ENCODE assay signal across 2 cellular contexts in the genomic region with DNA sequence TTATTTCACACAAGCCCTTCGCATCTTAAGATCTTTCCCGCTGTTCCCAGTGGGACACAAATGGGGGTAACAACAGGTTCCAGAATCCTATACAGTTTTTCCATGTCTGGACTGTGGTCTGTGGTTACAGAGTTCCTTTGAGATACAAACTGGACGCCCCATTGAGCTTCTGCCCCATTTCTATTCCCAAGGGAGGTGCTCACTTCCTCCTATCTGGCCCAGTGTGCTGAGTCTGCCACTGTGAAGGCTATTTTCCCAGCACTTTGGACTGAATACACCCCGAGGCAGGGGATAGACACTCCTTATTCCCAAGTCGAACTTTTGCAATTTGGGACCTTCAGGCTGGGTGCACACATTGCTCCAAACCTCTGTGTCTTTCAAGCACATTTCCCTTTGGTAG.
TF ChIP-seq lines count a peak whose summit lies in the region.

No MANE protein-coding gene starts in this region.

TF ChIP-seq in GM12878, 131 proteins besides CTCF, POLR2A, EP300 and RAD21 (continues in another document):
- TF ChIP-seq BACH1 (IDR thresholded peaks at IDR 0.05; ENCODE audit: borderline replicate concordance) = no peak
- no peak for TF ChIP-seq SUZ12 (IDR thresholded peaks at IDR 0.05; ENCODE audit: unreplicated experiment)
- TF ChIP-seq, protein P1, sequence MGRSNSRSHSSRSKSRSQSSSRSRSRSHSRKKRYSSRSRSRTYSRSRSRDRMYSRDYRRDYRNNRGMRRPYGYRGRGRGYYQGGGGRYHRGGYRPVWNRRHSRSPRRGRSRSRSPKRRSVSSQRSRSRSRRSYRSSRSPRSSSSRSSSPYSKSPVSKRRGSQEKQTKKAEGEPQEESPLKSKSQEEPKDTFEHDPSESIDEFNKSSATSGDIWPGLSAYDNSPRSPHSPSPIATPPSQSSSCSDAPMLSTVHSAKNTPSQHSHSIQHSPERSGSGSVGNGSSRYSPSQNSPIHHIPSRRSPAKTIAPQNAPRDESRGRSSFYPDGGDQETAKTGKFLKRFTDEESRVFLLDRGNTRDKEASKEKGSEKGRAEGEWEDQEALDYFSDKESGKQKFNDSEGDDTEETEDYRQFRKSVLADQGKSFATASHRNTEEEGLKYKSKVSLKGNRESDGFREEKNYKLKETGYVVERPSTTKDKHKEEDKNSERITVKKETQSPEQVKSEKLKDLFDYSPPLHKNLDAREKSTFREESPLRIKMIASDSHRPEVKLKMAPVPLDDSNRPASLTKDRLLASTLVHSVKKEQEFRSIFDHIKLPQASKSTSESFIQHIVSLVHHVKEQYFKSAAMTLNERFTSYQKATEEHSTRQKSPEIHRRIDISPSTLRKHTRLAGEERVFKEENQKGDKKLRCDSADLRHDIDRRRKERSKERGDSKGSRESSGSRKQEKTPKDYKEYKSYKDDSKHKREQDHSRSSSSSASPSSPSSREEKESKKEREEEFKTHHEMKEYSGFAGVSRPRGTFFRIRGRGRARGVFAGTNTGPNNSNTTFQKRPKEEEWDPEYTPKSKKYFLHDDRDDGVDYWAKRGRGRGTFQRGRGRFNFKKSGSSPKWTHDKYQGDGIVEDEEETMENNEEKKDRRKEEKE (IDR thresholded peaks at IDR 0.05) = no peak
- TF ChIP-seq, protein P2, sequence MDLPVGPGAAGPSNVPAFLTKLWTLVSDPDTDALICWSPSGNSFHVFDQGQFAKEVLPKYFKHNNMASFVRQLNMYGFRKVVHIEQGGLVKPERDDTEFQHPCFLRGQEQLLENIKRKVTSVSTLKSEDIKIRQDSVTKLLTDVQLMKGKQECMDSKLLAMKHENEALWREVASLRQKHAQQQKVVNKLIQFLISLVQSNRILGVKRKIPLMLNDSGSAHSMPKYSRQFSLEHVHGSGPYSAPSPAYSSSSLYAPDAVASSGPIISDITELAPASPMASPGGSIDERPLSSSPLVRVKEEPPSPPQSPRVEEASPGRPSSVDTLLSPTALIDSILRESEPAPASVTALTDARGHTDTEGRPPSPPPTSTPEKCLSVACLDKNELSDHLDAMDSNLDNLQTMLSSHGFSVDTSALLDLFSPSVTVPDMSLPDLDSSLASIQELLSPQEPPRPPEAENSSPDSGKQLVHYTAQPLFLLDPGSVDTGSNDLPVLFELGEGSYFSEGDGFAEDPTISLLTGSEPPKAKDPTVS (IDR thresholded peaks at IDR 0.05; ENCODE audit: low read depth, low read length) = no peak
- TF ChIP-seq, protein P3, sequence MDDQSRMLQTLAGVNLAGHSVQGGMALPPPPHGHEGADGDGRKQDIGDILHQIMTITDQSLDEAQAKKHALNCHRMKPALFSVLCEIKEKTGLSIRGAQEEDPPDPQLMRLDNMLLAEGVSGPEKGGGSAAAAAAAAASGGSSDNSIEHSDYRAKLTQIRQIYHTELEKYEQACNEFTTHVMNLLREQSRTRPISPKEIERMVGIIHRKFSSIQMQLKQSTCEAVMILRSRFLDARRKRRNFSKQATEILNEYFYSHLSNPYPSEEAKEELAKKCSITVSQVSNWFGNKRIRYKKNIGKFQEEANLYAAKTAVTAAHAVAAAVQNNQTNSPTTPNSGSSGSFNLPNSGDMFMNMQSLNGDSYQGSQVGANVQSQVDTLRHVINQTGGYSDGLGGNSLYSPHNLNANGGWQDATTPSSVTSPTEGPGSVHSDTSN (IDR thresholded peaks at IDR 0.05; ENCODE audit: insufficient replicate concordance, low read depth, low read length) = no peak
- TF ChIP-seq SUPT20H (IDR thresholded peaks at IDR 0.05; ENCODE audit: borderline replicate concordance, control insufficient read depth, low read depth, low read length) = no peak
- TF ChIP-seq RUNX3 (IDR thresholded peaks at IDR 0.05; ENCODE audit: low read length) = 0 out of 2 replicates have a peak, but pooled peaks have one; percentile 7
- TF ChIP-seq NBN (IDR thresholded peaks at IDR 0.05) = no peak
- TF ChIP-seq, protein P4, sequence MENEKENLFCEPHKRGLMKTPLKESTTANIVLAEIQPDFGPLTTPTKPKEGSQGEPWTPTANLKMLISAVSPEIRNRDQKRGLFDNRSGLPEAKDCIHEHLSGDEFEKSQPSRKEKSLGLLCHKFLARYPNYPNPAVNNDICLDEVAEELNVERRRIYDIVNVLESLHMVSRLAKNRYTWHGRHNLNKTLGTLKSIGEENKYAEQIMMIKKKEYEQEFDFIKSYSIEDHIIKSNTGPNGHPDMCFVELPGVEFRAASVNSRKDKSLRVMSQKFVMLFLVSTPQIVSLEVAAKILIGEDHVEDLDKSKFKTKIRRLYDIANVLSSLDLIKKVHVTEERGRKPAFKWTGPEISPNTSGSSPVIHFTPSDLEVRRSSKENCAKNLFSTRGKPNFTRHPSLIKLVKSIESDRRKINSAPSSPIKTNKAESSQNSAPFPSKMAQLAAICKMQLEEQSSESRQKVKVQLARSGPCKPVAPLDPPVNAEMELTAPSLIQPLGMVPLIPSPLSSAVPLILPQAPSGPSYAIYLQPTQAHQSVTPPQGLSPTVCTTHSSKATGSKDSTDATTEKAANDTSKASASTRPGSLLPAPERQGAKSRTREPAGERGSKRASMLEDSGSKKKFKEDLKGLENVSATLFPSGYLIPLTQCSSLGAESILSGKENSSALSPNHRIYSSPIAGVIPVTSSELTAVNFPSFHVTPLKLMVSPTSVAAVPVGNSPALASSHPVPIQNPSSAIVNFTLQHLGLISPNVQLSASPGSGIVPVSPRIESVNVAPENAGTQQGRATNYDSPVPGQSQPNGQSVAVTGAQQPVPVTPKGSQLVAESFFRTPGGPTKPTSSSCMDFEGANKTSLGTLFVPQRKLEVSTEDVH (IDR thresholded peaks at IDR 0.05; ENCODE audit: low read depth, partially characterized antibody) = no peak
- TF ChIP-seq MEF2B (IDR thresholded peaks at IDR 0.05; ENCODE audit: partially characterized antibody, poor library complexity, severe bottlenecking) = peak; percentile 70
- peak; percentile 52; the same call in 1 of the 2 replicates for TF ChIP-seq SPI1 (IDR thresholded peaks at IDR 0.05; ENCODE audit: borderline replicate concordance, insufficient read depth, low read depth, low read length)
- TF ChIP-seq SREBF1 (IDR thresholded peaks at IDR 0.05; ENCODE audit: low read length) = no peak
- no peak for TF ChIP-seq KLF5 (IDR thresholded peaks at IDR 0.05; ENCODE audit: partially characterized antibody)
- TF ChIP-seq GATAD2B (conservative IDR thresholded peaks at IDR 0.05; ENCODE audit: low read depth) = no peak
- TF ChIP-seq, protein P5, sequence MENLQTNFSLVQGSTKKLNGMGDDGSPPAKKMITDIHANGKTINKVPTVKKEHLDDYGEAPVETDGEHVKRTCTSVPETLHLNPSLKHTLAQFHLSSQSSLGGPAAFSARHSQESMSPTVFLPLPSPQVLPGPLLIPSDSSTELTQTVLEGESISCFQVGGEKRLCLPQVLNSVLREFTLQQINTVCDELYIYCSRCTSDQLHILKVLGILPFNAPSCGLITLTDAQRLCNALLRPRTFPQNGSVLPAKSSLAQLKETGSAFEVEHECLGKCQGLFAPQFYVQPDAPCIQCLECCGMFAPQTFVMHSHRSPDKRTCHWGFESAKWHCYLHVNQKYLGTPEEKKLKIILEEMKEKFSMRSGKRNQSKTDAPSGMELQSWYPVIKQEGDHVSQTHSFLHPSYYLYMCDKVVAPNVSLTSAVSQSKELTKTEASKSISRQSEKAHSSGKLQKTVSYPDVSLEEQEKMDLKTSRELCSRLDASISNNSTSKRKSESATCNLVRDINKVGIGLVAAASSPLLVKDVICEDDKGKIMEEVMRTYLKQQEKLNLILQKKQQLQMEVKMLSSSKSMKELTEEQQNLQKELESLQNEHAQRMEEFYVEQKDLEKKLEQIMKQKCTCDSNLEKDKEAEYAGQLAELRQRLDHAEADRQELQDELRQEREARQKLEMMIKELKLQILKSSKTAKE (IDR thresholded peaks at IDR 0.05; ENCODE audit: low read depth, poor library complexity, severe bottlenecking) = no peak
- no peak for TF ChIP-seq POU2F2 (IDR thresholded peaks at IDR 0.05; ENCODE audit: borderline replicate concordance, low read depth, low read length)

TF ChIP-seq in GM12891, 5 proteins besides CTCF, POLR2A, EP300 and RAD21:
- TF ChIP-seq POU2F2 (IDR thresholded peaks at IDR 0.05; ENCODE audit: low read depth, low read length) (no peak), POLR2AphosphoS5 (IDR thresholded peaks at IDR 0.05; ENCODE audit: low read depth, low read length) (no peak), SPI1 (IDR thresholded peaks at IDR 0.05; ENCODE audit: low read depth, low read length) (no peak), PAX5 (IDR thresholded peaks at IDR 0.05; ENCODE audit: insufficient read depth, low read length, severe bottlenecking) (no peak), TAF1 (IDR thresholded peaks at IDR 0.05; ENCODE audit: low read depth, low read length) (no peak)
